Comparison of ENCODE assay signal across 24 cellular contexts in genomic region chr1:84255586-84255985, GRCh38.
"Had no signal": no experiment of that assay in that cellular context is flagged by ENCODE, and none has a peak within 500 bp of the region (broad histone marks: within the 10 kb centered on the region; RNA-seq: fewer than 3 reads in every experiment).

No MANE protein-coding gene starts in this region.

- ATAC-seq: effector memory CD8-positive, alpha-beta T cell; gastroesophageal sphincter; left lung; lower lobe of right lung; psoas muscle; right lobe of liver; stimulated activated memory B cell treated with anti-CD40 and anti-IgM and Interleukin-4, amounts not matched to agents 10 μg/mL and 1 μg/mL and 100 μg/mL, for 72 hours had no signal

- H3K27me3 ChIP-seq: esophagus squamous epithelium, gastroesophageal sphincter, left lung, right lobe of liver, spleen, tibial nerve had no signal

- H3K36me3 ChIP-seq: esophagus squamous epithelium, gastroesophageal sphincter, left lung, lower lobe of right lung, right lobe of liver, spleen, tibial nerve had no signal

- H3K4me1 Mint-ChIP-seq: mesothelial cell of epicardium; nephron; stimulated activated memory B cell treated with anti-CD40 and anti-IgM and Interleukin-4, amounts not matched to agents 10 μg/mL and 1 μg/mL and 100 μg/mL, for 72 hours had no signal

- FAIRE-seq: keratinocyte had no signal

- H3K9me3 ChIP-seq: esophagus squamous epithelium, right lobe of liver had no signal

- H3K4me1 ChIP-seq: left lung, lower lobe of right lung, parathyroid adenoma, spleen, tibial nerve had no signal

- H3K27ac Mint-ChIP-seq: effector memory CD8-positive, alpha-beta T cell; memory B cell; mesothelial cell of epicardium; nephron; stimulated activated memory B cell treated with anti-CD40 and anti-IgM and Interleukin-4, amounts not matched to agents 10 μg/mL and 1 μg/mL and 100 μg/mL, for 72 hours; stimulated activated naive CD8-positive, alpha-beta T cell treated with anti-CD3 and anti-CD28 coated beads, Interleukin-15, Interleukin-2, amounts not matched to agents 100 ng/mL and 50 ng/mL, for 24 hours had no signal

- H3K27me3 Mint-ChIP-seq: effector memory CD8-positive, alpha-beta T cell; memory B cell; stimulated activated memory B cell treated with anti-CD40 and anti-IgM and Interleukin-4, amounts not matched to agents 10 μg/mL and 1 μg/mL and 100 μg/mL, for 72 hours; stimulated activated naive CD8-positive, alpha-beta T cell treated with anti-CD3 and anti-CD28 coated beads, Interleukin-15, Interleukin-2, amounts not matched to agents 100 ng/mL and 50 ng/mL, for 24 hours had no signal

- H3K4me3 ChIP-seq: esophagus squamous epithelium, gastroesophageal sphincter, left lung, lower lobe of right lung, psoas muscle, right lobe of liver, spleen, tibial nerve had no signal

- H3K27ac ChIP-seq: epithelial cell of prostate, esophagus squamous epithelium, gastroesophageal sphincter, left lung, lower lobe of right lung, parathyroid adenoma, psoas muscle, right lobe of liver, spleen, tibial nerve had no signal

- DNase-seq: effector memory CD8-positive, alpha-beta T cell; esophagus squamous epithelium; foreskin fibroblast; glutamatergic neuron; left lung; lower lobe of right lung; occipital lobe; psoas muscle; retina; right lobe of liver; spleen; stimulated activated CD4-positive, alpha-beta T cell treated with anti-CD3 and anti-CD28 coated beads, Interleukin-15, amount 100 ng/mL, for 24 hours; stimulated activated CD4-positive, alpha-beta T cell treated with anti-CD3 and anti-CD28 coated beads, Interleukin-1b, Interleukin-23, amount 100 ng/mL, for 48 hours; stimulated activated CD4-positive, alpha-beta T cell treated with anti-CD3 and anti-CD28 coated beads, Interleukin-4, amount 100 ng/mL, for 24 hours had no signal

- H3K9me3 Mint-ChIP-seq: effector memory CD8-positive, alpha-beta T cell had no signal

- H3K9ac ChIP-seq: parathyroid adenoma had no signal

- H3K4me3 Mint-ChIP-seq: effector memory CD8-positive, alpha-beta T cell; memory B cell; mesothelial cell of epicardium; nephron; stimulated activated memory B cell treated with anti-CD40 and anti-IgM and Interleukin-4, amounts not matched to agents 10 μg/mL and 1 μg/mL and 100 μg/mL, for 72 hours; stimulated activated naive CD8-positive, alpha-beta T cell treated with anti-CD3 and anti-CD28 coated beads, Interleukin-15, Interleukin-2, amounts not matched to agents 100 ng/mL and 50 ng/mL, for 24 hours had no signal
